Comparison of ENCODE assay signal across 11 cellular contexts in genomic region chr12:68521321-68521839, GRCh38.
DNase-seq lines count a peak whose midpoint lies in the region; ATAC-seq, FAIRE-seq and TF ChIP-seq lines count a peak whose summit lies in the region.
"Had no signal": no experiment of that assay in that cellular context is flagged by ENCODE, and none has a peak within 500 bp of the region (broad histone marks: within the 10 kb centered on the region; RNA-seq: fewer than 3 reads in every experiment).

No MANE protein-coding gene starts in this region.

- TF ChIP-seq CTCF in body of pancreas (IDR thresholded peaks at IDR 0.05) = no peak

- ATAC-seq in Right ventricle myocardium superior (ENCODE audit: poor library complexity) = peak; percentile 64
- ATAC-seq in body of pancreas = peak; percentile 35
- ATAC-seq in GM21723 (IDR thresholded peaks at IDR 0.05; ENCODE audit: unreplicated experiment) = no peak
- no peak for ATAC-seq in HG02623 (IDR thresholded peaks at IDR 0.05; ENCODE audit: unreplicated experiment)
- ATAC-seq: left colon had no signal

- no peak for FAIRE-seq in urothelium cell line (lab: Jason Lieb, UNC)

- peak overlapping the region in 1 of 4 donors; percentile 19 for H3K27ac ChIP-seq in body of pancreas

- no peak for TF ChIP-seq POLR2A in body of pancreas (IDR thresholded peaks at IDR 0.05)

- 39 to 44% methylated on average over 5 of the region's 5 CpGs for WGBS in body of pancreas, 2 donors

- intact Hi-C loops in Right ventricle myocardium superior (cut with DNase I) = no loop called here
- intact Hi-C loops in cardiac septum (cut with DNase I) = no loop called here
- intact Hi-C loops in body of pancreas (cut with DNase I) = no loop called here

- H3K9me3 ChIP-seq in body of pancreas = peaks cover 0 to 2% (median 0%) of the 10 kb centered on the region in 3 donors

- DNase-seq in Right ventricle myocardium superior (no peak), cardiac septum (ENCODE audit: low spot score) (no peak), body of pancreas (no peak), hepatic stellate cell (ENCODE audit: low spot score) (peak; percentile 64), urothelium cell line (ENCODE audit: low spot score) (peak; percentile 48)
- DNase-seq in stimulated activated CD4-positive, alpha-beta T cell treated with anti-CD3 and anti-CD28 coated beads, Interleukin-1b, Interleukin-23, amount 100 ng/mL, for 48 hours = no peak
- DNase-seq: cortex of kidney, left colon, NCI-H146 had no signal

- H3K36me3 ChIP-seq in body of pancreas (replicated peaks in 1 of 2; ENCODE audit: insufficient read depth in 1 of 2, low read depth in 2 of 2) = no peaks in the 10 kb centered on the region

- H3K4me3 ChIP-seq in body of pancreas = no peak overlapping the region

- H3K4me1 ChIP-seq in body of pancreas = no peaks in the 10 kb centered on the region

- H3K27me3 ChIP-seq in body of pancreas = no peaks in the 10 kb centered on the region

Comparison
In these comparisons a context has a peak if more than half of its experiments do, and no peak if none do; other contexts are left out.
1. ATAC-seq: peak in Right ventricle myocardium superior (single experiment) and body of pancreas (single experiment); none in GM21723 (single experiment) and HG02623 (single experiment).
2. DNase-seq: peak in hepatic stellate cell (single experiment) and urothelium cell line (single experiment); none in Right ventricle myocardium superior (single experiment), cardiac septum (single experiment), body of pancreas (0 of 4) and stimulated activated CD4-positive, alpha-beta T cell treated with anti-CD3 and anti-CD28 coated beads, Interleukin-1b, Interleukin-23, amount 100 ng/mL, for 48 hours (single experiment).